ENCODE assay signal across 27 cellular contexts in the genomic region with DNA sequence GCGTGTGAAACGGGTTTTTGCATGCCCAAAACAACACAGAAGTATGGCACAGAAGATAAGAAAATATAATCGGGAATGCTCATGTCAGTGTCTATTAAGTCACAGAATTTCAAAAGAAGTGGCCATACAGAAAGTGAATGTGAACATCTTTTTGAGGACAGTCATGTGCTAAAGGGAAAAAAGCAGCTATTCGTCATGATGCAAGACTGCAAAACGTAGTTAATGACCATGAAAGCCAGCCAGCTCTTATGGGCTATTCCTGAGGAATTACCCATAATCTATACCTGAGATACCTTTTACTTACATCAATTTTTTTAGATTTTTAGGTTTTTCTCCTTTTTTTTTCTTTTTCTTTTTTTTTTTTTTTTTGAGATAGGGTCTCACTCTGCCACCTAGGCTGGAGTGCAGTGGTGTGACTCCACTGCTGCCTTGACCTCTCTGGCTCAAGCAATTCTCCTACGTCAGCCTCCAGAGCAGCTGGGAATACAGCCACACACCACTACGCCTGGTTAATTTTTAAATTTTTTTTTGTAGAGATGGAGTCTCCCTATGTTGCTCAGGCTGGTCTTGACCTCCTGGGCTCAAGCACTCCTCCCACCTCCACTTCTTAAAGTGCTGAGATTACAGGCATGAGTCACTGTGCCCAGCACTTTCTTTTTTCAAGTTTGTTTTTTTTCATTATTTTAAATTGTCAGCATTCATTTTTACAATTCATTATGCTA. TPM values are rescaled to one million over a fixed set of nuclear protein-coding genes. Genes with fewer than 3 reads are reported as not detected.
DNase-seq lines count a peak whose midpoint lies in the region; ATAC-seq and TF ChIP-seq lines count a peak whose summit lies in the region.
"Had no signal": no experiment of that assay in that cellular context is flagged by ENCODE, and none has a peak within 500 bp of the region (broad histone marks: within the 10 kb centered on the region; RNA-seq: fewer than 3 reads in every experiment).

No MANE protein-coding gene starts in this region.

- POLR2A ChIA-PET in activated CD4-positive, alpha-beta T cell treated with anti-CD3 and anti-CD28 coated beads for 36 hours (lab: Charles Lee) = no interaction called here

- no peaks in the 10 kb centered on the region for H3K79me2 ChIP-seq in hepatocyte

- no peak overlapping the region for H2BK15ac ChIP-seq in mesenchymal stem cell (ENCODE audit: low read depth, poor library complexity, severe bottlenecking)

- H4K20me1 ChIP-seq in hepatocyte (ENCODE audit: insufficient read depth, poor library complexity, severe bottlenecking) = no peaks in the 10 kb centered on the region

- WGBS in hepatocyte (ENCODE audit: low lambda C conversion rate, missing lambda C conversion rate) = 67% methylated on average over 7 of the region's 7 CpGs
- 67% methylated on average over 5 of the region's 7 CpGs for WGBS in mesenchymal stem cell

- no peak overlapping the region for H2AK5ac ChIP-seq in mesenchymal stem cell (ENCODE audit: low read length, severe bottlenecking)

- no peak overlapping the region for H2BK120ac ChIP-seq in mesenchymal stem cell (ENCODE audit: low read depth, low read length)

- H3K27me3 Mint-ChIP-seq in activated CD4-positive, alpha-beta T cell treated with anti-CD3 and anti-CD28 coated beads for 36 hours = peaks cover 3% of the 10 kb centered on the region

- peaks cover 10% of the 10 kb centered on the region for H3K9me3 ChIP-seq in RWPE2 (ENCODE audit: severe bottlenecking)
- no peaks in the 10 kb centered on the region for H3K9me3 ChIP-seq in hepatocyte (ENCODE audit: low read depth)
- peaks cover 12% of the 10 kb centered on the region for H3K9me3 ChIP-seq in mesenchymal stem cell (ENCODE audit: control insufficient read depth, low read length)
- H3K9me3 ChIP-seq: neutrophil, psoas muscle, SJSA1 had no signal

- DNase-seq in EH (ENCODE audit: low read depth) = peak; percentile 2
- no peak for DNase-seq in RWPE2 (ENCODE audit: low spot score)
- peak; percentile 14 for DNase-seq in hepatocyte (ENCODE audit: low spot score)
- peak; percentile 11 for DNase-seq in omental fat pad (ENCODE audit: low spot score)
- no peak for DNase-seq in mesenchymal stem cell
- no peak for DNase-seq in activated CD4-positive, alpha-beta T cell treated with anti-CD3 and anti-CD28 coated beads for 36 hours
- DNase-seq in NAMALWA (ENCODE audit: low spot score) = no peak
- DNase-seq in mesenteric fat pad (ENCODE audit: low spot score) = no peak
- DNase-seq: activated T-cell treated with anti-CD3 and anti-CD28 coated beads, Interleukin-2, amount 50 U/mL, for 4 hours; DMS79; effector CD8-positive, alpha-beta T cell; hypothalamus; mammary epithelial cell; MG63; NCI-H1417; NCI-H2081 treated with DMSO at 0.1 percent for 48 hours; NCI-H510A; psoas muscle had no signal

- H4K8ac ChIP-seq in mesenchymal stem cell (ENCODE audit: low read length) = no peak overlapping the region

- H2BK12ac ChIP-seq in mesenchymal stem cell (ENCODE audit: low read length in 2 of 2) = no peak overlapping the region

- H3K27me3 ChIP-seq in RWPE2 (ENCODE audit: insufficient read depth, poor library complexity, severe bottlenecking) (peaks cover 9% of the 10 kb centered on the region), hepatocyte (no peaks in the 10 kb centered on the region), mesenchymal stem cell (ENCODE audit: control insufficient read depth in 1 of 2, insufficient read depth in 1 of 2, low read length in 2 of 2) (peaks cover 20 to 42% of the 10 kb centered on the region in 2 experiments)

- H3K4me3 ChIP-seq in RWPE2 (ENCODE audit: severe bottlenecking) = no peak overlapping the region
- no peak overlapping the region for H3K4me3 ChIP-seq in hepatocyte
- H3K4me3 ChIP-seq in mesenchymal stem cell (ENCODE audit: insufficient read depth in 1 of 2, low read depth in 1 of 2, low read length in 2 of 2) = no peak overlapping the region
- H3K4me3 ChIP-seq: GM12878, MG63, psoas muscle, SJSA1 had no signal

- no peak overlapping the region for H2BK5ac ChIP-seq in mesenchymal stem cell (ENCODE audit: low read depth, low read length, poor library complexity, severe bottlenecking)

- no peak overlapping the region for H3K4me3 Mint-ChIP-seq in activated CD4-positive, alpha-beta T cell treated with anti-CD3 and anti-CD28 coated beads for 36 hours
- H3K4me3 Mint-ChIP-seq: activated T-cell treated with anti-CD3 and anti-CD28 coated beads, Interleukin-2, amount 50 U/mL, for 4 hours; IgD-negative memory B cell; type B pancreatic cell had no signal

- H3K27ac ChIP-seq in RWPE2 (ENCODE audit: poor library complexity, severe bottlenecking) (no peak overlapping the region), hepatocyte (no peak overlapping the region), mesenchymal stem cell (ENCODE audit: low read length, poor library complexity, severe bottlenecking) (no peak overlapping the region)
- H3K27ac ChIP-seq: neutrophil, psoas muscle, SJSA1 had no signal

- peaks cover 12% of the 10 kb centered on the region for H3K36me3 Mint-ChIP-seq in activated CD4-positive, alpha-beta T cell treated with anti-CD3 and anti-CD28 coated beads for 36 hours (ENCODE audit: low read depth)
- H3K36me3 Mint-ChIP-seq: type B pancreatic cell had no signal

- no peaks in the 10 kb centered on the region for H3K9me2 ChIP-seq in hepatocyte (replicated peaks; ENCODE audit: insufficient read depth)

- H3K36me3 ChIP-seq in RWPE2 (ENCODE audit: low read depth) (no peaks in the 10 kb centered on the region), hepatocyte (replicated peaks; ENCODE audit: insufficient read depth, low read depth) (no peaks in the 10 kb centered on the region), mesenchymal stem cell (ENCODE audit: control insufficient read depth in 1 of 2, insufficient read depth in 2 of 2, low read depth in 1 of 2, low read length in 2 of 2) (no peaks in the 10 kb centered on the region)
- H3K36me3 ChIP-seq: MG63, neutrophil, SJSA1 had no signal

- no peaks in the 10 kb centered on the region for H3K79me1 ChIP-seq in mesenchymal stem cell (replicated peaks; ENCODE audit: low read length, poor library complexity, severe bottlenecking)

- no peak overlapping the region for H3K27ac Mint-ChIP-seq in activated CD4-positive, alpha-beta T cell treated with anti-CD3 and anti-CD28 coated beads for 36 hours
- H3K27ac Mint-ChIP-seq: IgD-negative memory B cell, type B pancreatic cell had no signal

- H3K4me1 ChIP-seq in RWPE2 (ENCODE audit: insufficient read depth, poor library complexity, severe bottlenecking) (peaks cover 3% of the 10 kb centered on the region), hepatocyte (ENCODE audit: insufficient read depth) (no peaks in the 10 kb centered on the region), mesenchymal stem cell (ENCODE audit: control insufficient read depth, insufficient read depth, low read depth, low read length) (no peaks in the 10 kb centered on the region)
- H3K4me1 ChIP-seq: psoas muscle, SJSA1 had no signal

- no peak overlapping the region for H3K23ac ChIP-seq in mesenchymal stem cell (ENCODE audit: low read length in 2 of 2)

- H2AFZ ChIP-seq in hepatocyte (no peak overlapping the region), mesenchymal stem cell (ENCODE audit: low read depth, low read length) (no peak overlapping the region)

- no peak overlapping the region for H3K14ac ChIP-seq in mesenchymal stem cell (ENCODE audit: low read length in 2 of 2)

- H3K18ac ChIP-seq in mesenchymal stem cell (ENCODE audit: low read depth in 1 of 2, low read length in 2 of 2) = no peak overlapping the region

- H3K4ac ChIP-seq in mesenchymal stem cell (ENCODE audit: low read depth in 1 of 2, low read length in 2 of 2) = no peak overlapping the region

- CTCF ChIA-PET in activated CD4-positive, alpha-beta T cell treated with anti-CD3 and anti-CD28 coated beads for 36 hours (lab: Charles Lee) = interaction anchor here (0.8 to 1.7 kb wide), 2 partner anchors 10 to 12 kb away, joined by 3 to 5 read pairs; no protein-coding TSS in a partner anchor

- peaks cover 28% of the 10 kb centered on the region for H3K9me3 Mint-ChIP-seq in activated CD4-positive, alpha-beta T cell treated with anti-CD3 and anti-CD28 coated beads for 36 hours (ENCODE audit: low read depth)

- no peak overlapping the region for H3K9ac ChIP-seq in mesenchymal stem cell (ENCODE audit: low read length)

- peak; percentile 80 for ATAC-seq in RWPE2 (ENCODE audit: low read depth)
- ATAC-seq in omental fat pad (ENCODE audit: low FRiP score) = no peak
- no peak for ATAC-seq in activated CD4-positive, alpha-beta T cell treated with anti-CD3 and anti-CD28 coated beads for 36 hours
- ATAC-seq: activated T-cell treated with anti-CD3 and anti-CD28 coated beads, Interleukin-2, amount 50 U/mL, for 4 hours; GM12878; HCT116; Panc1; psoas muscle had no signal

- intact Hi-C loops in activated CD4-positive, alpha-beta T cell treated with anti-CD3 and anti-CD28 coated beads for 36 hours (cut with DNase I, micrococcal nuclease) = no loop called here

- TF ChIP-seq CTCF in RWPE2 (IDR thresholded peaks at IDR 0.05; ENCODE audit: poor library complexity, severe bottlenecking) (no peak), hepatocyte (IDR thresholded peaks at IDR 0.05; ENCODE audit: poor library complexity) (no peak), omental fat pad (IDR thresholded peaks at IDR 0.05) (no peak)

- H4K91ac ChIP-seq in mesenchymal stem cell (ENCODE audit: low read length) = no peak overlapping the region

- no peak overlapping the region for H3K4me2 ChIP-seq in hepatocyte
- H3K4me2 ChIP-seq in mesenchymal stem cell (ENCODE audit: low read length, poor library complexity, severe bottlenecking) = no peak overlapping the region

- H3K4me1 Mint-ChIP-seq in activated CD4-positive, alpha-beta T cell treated with anti-CD3 and anti-CD28 coated beads for 36 hours = peaks cover 13% of the 10 kb centered on the region

RNA-seq across cellular contexts. Expression of a gene that starts 18.1 kb away (rescaled TPM):
- total RNA-seq in hepatocyte (not detected in 2 replicates), omental fat pad (under 1 TPM in 3 of 4 donors, not detected in 1; 0.28 to 0.84 (median 0.56) TPM), mesenteric fat pad (0.26 TPM)
- not detected in 2 replicates for polyA plus RNA-seq in hepatocyte
- polyA plus RNA-seq in mesenchymal stem cell (2013, experiment 1 of 2) = not detected
- not detected for polyA plus RNA-seq in mesenchymal stem cell (2013, experiment 2 of 2)
- total RNA-seq in activated CD4-positive, alpha-beta T cell treated with anti-CD3 and anti-CD28 coated beads for 36 hours = 1 to 10 TPM in 1 of 2 experiments, under 1 TPM in 1; 0.30 to 1.4 TPM
- total RNA-seq: frontal cortex, mammary epithelial cell, SJSA1 had no signal
- polyA plus RNA-seq: BJ, mammary epithelial cell had no signal

Comparison
In these comparisons a context has a peak if more than half of its experiments do, and no peak if none do; other contexts are left out.
1. DNase-seq: peak in EH (single experiment), hepatocyte (single experiment) and omental fat pad (single experiment); none in RWPE2 (single experiment), mesenchymal stem cell (single experiment), activated CD4-positive, alpha-beta T cell treated with anti-CD3 and anti-CD28 coated beads for 36 hours (single experiment), NAMALWA (single experiment) and mesenteric fat pad (single experiment).